In the genomic region with DNA sequence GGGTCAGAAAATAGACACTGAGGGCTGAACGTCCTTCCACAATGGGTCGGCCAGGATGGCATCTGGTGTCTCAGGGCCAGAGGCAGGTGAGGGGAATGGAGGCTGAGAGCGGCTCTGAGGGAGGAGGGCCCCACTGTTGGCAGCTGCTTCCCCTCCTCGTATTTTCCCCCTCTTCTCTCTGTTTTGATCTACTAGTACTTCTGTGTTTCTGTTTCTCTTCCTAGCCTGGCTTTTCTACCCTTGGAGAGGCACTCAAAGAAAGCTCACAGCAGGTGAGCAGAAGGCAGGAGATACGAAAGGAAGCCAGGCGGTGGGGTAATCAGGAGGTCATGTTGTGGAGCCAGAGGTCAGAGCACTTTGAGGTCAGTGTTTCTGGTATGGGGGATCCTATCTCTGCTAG, we compare ENCODE assay signal across 21 cellular contexts.
"Had no signal": no experiment of that assay in that cellular context is flagged by ENCODE, and none has a peak within 500 bp of the region (broad histone marks: within the 10 kb centered on the region; RNA-seq: fewer than 3 reads in every experiment).

No MANE protein-coding gene starts in this region.

- H3K27me3 ChIP-seq: brain microvascular endothelial cell, dorsolateral prefrontal cortex, hepatocyte, spleen had no signal

- H3K36me3 ChIP-seq: brain microvascular endothelial cell, spleen, thoracic aorta had no signal

- FAIRE-seq: colon, kidney had no signal

- H3K27ac ChIP-seq: brain microvascular endothelial cell, dorsolateral prefrontal cortex, epithelial cell of prostate, foreskin keratinocyte, hepatocyte, spleen, thoracic aorta had no signal

- H3K9me3 ChIP-seq: thoracic aorta had no signal

- H3K4me1 ChIP-seq: foreskin keratinocyte, spleen had no signal

- H3K4me3 ChIP-seq: dorsolateral prefrontal cortex, hepatocyte, lung, spleen, thoracic aorta had no signal

- DNase-seq: activated CD4-positive, alpha-beta T cell treated with anti-CD3 and anti-CD28 coated beads for 48 hours; activated CD4-positive, CD25-positive, alpha-beta regulatory T cell; activated CD8-positive, alpha-beta T cell treated with anti-CD3 and anti-CD28 coated beads, Interleukin-2, amount 10 ng/mL, durations not matched to agents 7 days and 5 days; activated naive CD4-positive, alpha-beta T cell treated with anti-CD3 and anti-CD28 coated beads, Interleukin-2, amount 10 ng/mL, durations not matched to agents 7 days and 5 days; activated T-cell treated with anti-CD3 and anti-CD28 coated beads, Interleukin-2, amount 50 U/mL, for 24 hours; aorta; brain microvascular endothelial cell; central memory CD4-positive, alpha-beta T cell; dorsolateral prefrontal cortex; foreskin keratinocyte; kidney; midbrain; occipital lobe; posterior cingulate gyrus; spleen; stimulated activated CD4-positive, alpha-beta T cell treated with anti-CD3 and anti-CD28 coated beads, Interleukin-4, amount 100 ng/mL, for 4 hours had no signal
